8 cellular contexts compared by ENCODE assay signal in genomic region chr9:32384002-32384363, GRCh38. TPM values are rescaled to one million over a fixed set of nuclear protein-coding genes. Genes with fewer than 3 reads are reported as not detected.
DNase-seq lines count a peak whose midpoint lies in the region; ATAC-seq and TF ChIP-seq lines count a peak whose summit lies in the region.

No MANE protein-coding gene starts in this region.

- no peak for DNase-seq in SK-N-MC (ENCODE audit: low read depth, low spot score)
- no peak for DNase-seq in glutamatergic neuron
- DNase-seq in skeletal muscle cell (ENCODE audit: low read depth), result no peak
- DNase-seq in NOMO-1 treated with dmso at 0.1 percent for 144 hours (lab: John Stamatoyannopoulos, UW; ENCODE audit: unreplicated experiment), result no peak
- no peak for DNase-seq in foreskin melanocyte
- no peak for DNase-seq in superior temporal gyrus (ENCODE audit: extremely low spot score)

- no peaks in the 10 kb centered on the region for H3K9me3 Mint-ChIP-seq in glutamatergic neuron (ENCODE audit: unreplicated experiment)

- H3K27me3 Mint-ChIP-seq in glutamatergic neuron (ENCODE audit: unreplicated experiment), result peaks cover 8% of the 10 kb centered on the region

- no peak overlapping the region for H3K27ac Mint-ChIP-seq in glutamatergic neuron (ENCODE audit: unreplicated experiment)

- peaks cover 2% of the 10 kb centered on the region for H3K4me1 Mint-ChIP-seq in glutamatergic neuron (ENCODE audit: low read depth, unreplicated experiment)

- H3K4me3 ChIP-seq in SK-N-MC (peak overlapping the region; percentile 84), skeletal muscle cell (ENCODE audit: low read depth, low read length) (peak overlapping the region; percentile 64)

- TF ChIP-seq CTCF in glutamatergic neuron (IDR thresholded peaks at IDR 0.05; ENCODE audit: partially characterized antibody, unreplicated experiment), result no peak

- no peak overlapping the region for H3K27ac ChIP-seq in SK-N-MC

- no peaks in the 10 kb centered on the region for H3K36me3 Mint-ChIP-seq in glutamatergic neuron (ENCODE audit: unreplicated experiment)

- no peaks in the 10 kb centered on the region for H3K36me3 ChIP-seq in SK-N-MC (ENCODE audit: insufficient read depth, low read length)

- H3K9me3 ChIP-seq in SK-N-MC (ENCODE audit: low read depth, low read length), result no peaks in the 10 kb centered on the region

- ATAC-seq in GM19372 (IDR thresholded peaks at IDR 0.05; ENCODE audit: low read depth, unreplicated experiment) (peak; percentile 12), GM18520 (IDR thresholded peaks at IDR 0.05; ENCODE audit: unreplicated experiment) (no peak)

- H3K9ac ChIP-seq in SK-N-MC (ENCODE audit: insufficient read length), result peak overlapping the region; percentile 66

- peak overlapping the region; percentile 86 for H3K4me3 Mint-ChIP-seq in glutamatergic neuron (ENCODE audit: unreplicated experiment)

RNA-seq across cellular contexts. Expression of gene ACO1, which starts 0.5 kb away (rescaled TPM):
- 17.6 TPM for total RNA-seq in glutamatergic neuron (ENCODE audit: unreplicated experiment)
